ENCODE assay signal across 8 cellular contexts in genomic region chr4:41256131-41256739, GRCh38. TPM values are rescaled to one million over a fixed set of nuclear protein-coding genes. Genes with fewer than 3 reads are reported as not detected.
DNase-seq lines count a peak whose midpoint lies in the region; ATAC-seq and TF ChIP-seq lines count a peak whose summit lies in the region.

No MANE protein-coding gene starts in this region.

- H3K27ac Mint-ChIP-seq in CD4-positive, alpha-beta T cell: no peak overlapping the region
- H3K27ac Mint-ChIP-seq in nephron: peak overlapping the region; percentile 0 to 69 (median 2)

- CTCF ChIA-PET in CD4-positive, alpha-beta T cell (lab: Charles Lee): no interaction called here
- CTCF ChIA-PET in RWPE1 (lab: Yijun Ruan, JAX): interaction anchor here (0.6 kb wide), 1 partner anchor 471 kb away, joined by 4 read pairs; no protein-coding TSS in a partner anchor

- intact Hi-C loops in CD4-positive, alpha-beta T cell (cut with DNase I, micrococcal nuclease): no loop called here

- H3K79me2 ChIP-seq in KMS-11 (ENCODE audit: insufficient read depth, low read depth): peaks cover 28% of the 10 kb centered on the region

- H3K27ac ChIP-seq in CD4-positive, alpha-beta T cell (ENCODE audit: low read depth, low read length): no peak overlapping the region
- peak overlapping the region; percentile 94 for H3K27ac ChIP-seq in KMS-11
- no peak overlapping the region for H3K27ac ChIP-seq in RWPE1

- peak overlapping the region; percentile 96; the same call in 1 of the 2 replicates for H3K9ac ChIP-seq in KMS-11

- peak overlapping the region; percentile 64 for H3K4me3 Mint-ChIP-seq in CD4-positive, alpha-beta T cell
- peak overlapping the region; percentile 70 to 90 (median 90) for H3K4me3 Mint-ChIP-seq in nephron

- no peaks in the 10 kb centered on the region for H3K36me3 Mint-ChIP-seq in CD4-positive, alpha-beta T cell (ENCODE audit: low read depth)
- peaks cover 8% of the 10 kb centered on the region for H3K36me3 Mint-ChIP-seq in nephron (ENCODE audit: low read depth)

- H3K9me3 ChIP-seq in CD4-positive, alpha-beta T cell (ENCODE audit: control insufficient read depth, low read length): no peaks in the 10 kb centered on the region

- no peak for ATAC-seq in CD4-positive, alpha-beta T cell (ENCODE audit: poor library complexity)
- no peak for ATAC-seq in HG03432 (IDR thresholded peaks at IDR 0.05; ENCODE audit: unreplicated experiment)

- peaks cover 19% of the 10 kb centered on the region for H3K4me1 Mint-ChIP-seq in CD4-positive, alpha-beta T cell (ENCODE audit: low read depth)
- H3K4me1 Mint-ChIP-seq in nephron: peaks cover 20% of the 10 kb centered on the region

- H3K36me3 ChIP-seq in KMS-11 (ENCODE audit: insufficient read depth): peaks cover 10% of the 10 kb centered on the region; the same call in 1 of the 2 replicates

- H3K27me3 Mint-ChIP-seq in CD4-positive, alpha-beta T cell: peaks cover 69% of the 10 kb centered on the region
- H3K27me3 Mint-ChIP-seq in nephron (ENCODE audit: low read depth): peaks cover 23% of the 10 kb centered on the region

- no peaks in the 10 kb centered on the region for H4K20me1 ChIP-seq in KMS-11 (ENCODE audit: insufficient read depth)

- TF ChIP-seq CTCF in CD4-positive, alpha-beta T cell (IDR thresholded peaks at IDR 0.05): no peak
- no peak for TF ChIP-seq CTCF in KMS-11 (conservative IDR thresholded peaks at IDR 0.05; ENCODE audit: low read depth, low read length)
- TF ChIP-seq CTCF in cardiac fibroblast (IDR thresholded peaks at IDR 0.05; ENCODE audit: low read depth, low read length): no peak
- no peak for TF ChIP-seq CTCF in nephron (IDR thresholded peaks at IDR 0.05; ENCODE audit: unreplicated experiment in 3 of 3)
- TF ChIP-seq CTCF in RWPE1 (conservative IDR thresholded peaks at IDR 0.05; ENCODE audit: low read depth): no peak

- peaks cover 30% of the 10 kb centered on the region for H3K4me1 ChIP-seq in KMS-11 (ENCODE audit: low read depth, poor library complexity, severe bottlenecking)

- peak overlapping the region; percentile 89 for H3K4me2 ChIP-seq in KMS-11

- peak overlapping the region; percentile 27 for H3K4me3 ChIP-seq in KMS-11 (IDR thresholded peaks at IDR 0.05; ENCODE audit: insufficient read depth, low read depth, low read length)
- peak overlapping the region; percentile 67 to 74 for H3K4me3 ChIP-seq in cardiac fibroblast (replicated peaks in 1 of 2; ENCODE audit: low read depth in 2 of 2, low read length in 2 of 2)

- no peak for DNase-seq in CD4-positive, alpha-beta T cell
- peak; percentile 36 to 40 for DNase-seq in cardiac fibroblast (ENCODE audit: low read depth in 2 of 2)
- no peak for DNase-seq in RWPE1 (ENCODE audit: low spot score)
- DNase-seq in stimulated activated CD4-positive, alpha-beta T cell treated with anti-CD3 and anti-CD28 coated beads, Interleukin-2, amount 100 ng/mL, for 24 hours: no peak
- no peak for DNase-seq in Kasumi-1 (lab: John Stamatoyannopoulos, UW)

- POLR2A ChIA-PET in CD4-positive, alpha-beta T cell (lab: Charles Lee): no interaction called here
- POLR2A ChIA-PET in RWPE1 (lab: Yijun Ruan, JAX; ENCODE audit: low non-redundant PET): no interaction called here

- no peaks in the 10 kb centered on the region for H3K9me3 Mint-ChIP-seq in CD4-positive, alpha-beta T cell
- H3K9me3 Mint-ChIP-seq in nephron: no peaks in the 10 kb centered on the region

- H2AFZ ChIP-seq in KMS-11 (ENCODE audit: low read depth): peak overlapping the region; percentile 73

- H3K27me3 ChIP-seq in CD4-positive, alpha-beta T cell (ENCODE audit: control insufficient read depth, insufficient read depth, low read length): peaks cover 60% of the 10 kb centered on the region
- H3K27me3 ChIP-seq in KMS-11 (ENCODE audit: insufficient read depth, low read depth): no peaks in the 10 kb centered on the region

RNA-seq across cellular contexts. Expression of gene UCHL1, which starts 0.5 kb away (rescaled TPM):
- total RNA-seq in CD4-positive, alpha-beta T cell: not detected

RNA-seq across cellular contexts. Expression of gene APBB2, which starts 41.9 kb away (rescaled TPM):
- total RNA-seq in CD4-positive, alpha-beta T cell: under 1 TPM in 1 of 2 experiments, not detected in 1; 0.22 TPM

Comparison
In these comparisons a context has a peak if more than half of its experiments do, and no peak if none do; other contexts are left out.
1. DNase-seq: peak in cardiac fibroblast (2 of 2); none in CD4-positive, alpha-beta T cell (0 of 10), RWPE1 (single experiment), stimulated activated CD4-positive, alpha-beta T cell treated with anti-CD3 and anti-CD28 coated beads, Interleukin-2, amount 100 ng/mL, for 24 hours (0 of 2) and Kasumi-1 (0 of 2).